10 cellular contexts compared by ENCODE assay signal in genomic region chr18:36188912-36189311, GRCh38. TPM values are rescaled to one million over a fixed set of nuclear protein-coding genes. Genes with fewer than 3 reads are reported as not detected.
DNase-seq lines count a peak whose midpoint lies in the region; ATAC-seq and TF ChIP-seq lines count a peak whose summit lies in the region.
"Had no signal": no experiment of that assay in that cellular context is flagged by ENCODE, and none has a peak within 500 bp of the region (broad histone marks: within the 10 kb centered on the region; RNA-seq: fewer than 3 reads in every experiment).

No MANE protein-coding gene starts in this region.

- 74% methylated on average over 4 of the region's 4 CpGs for WGBS in liver
- 62 to 75% (median 74%) methylated on average over 4 of the region's 4 CpGs for WGBS in psoas muscle, 3 donors

- TF ChIP-seq CTCF in C4-2B (conservative IDR thresholded peaks at IDR 0.05) (no peak), GM12872 (IDR thresholded peaks at IDR 0.05; ENCODE audit: insufficient read depth, low read depth, low read length) (0 out of 3 replicates have a peak, but pooled peaks have one; percentile 10), liver (IDR thresholded peaks at IDR 0.05; ENCODE audit: low read depth, low read length, missing input control) (no peak), psoas muscle (IDR thresholded peaks at IDR 0.05) (no peak)

- H3K4me3 Mint-ChIP-seq in activated T-helper 2 cell treated with anti-CD3 and anti-CD28 coated beads, Interferon-gamma antibody, Interleukin-2, Interleukin-4, amounts not matched to agents 10 μg/mL and 5 μg/mL and 100 μg/mL, durations not matched to agents 14 hours and 24 hours and 36 hours (ENCODE audit: low read depth): peak overlapping the region; percentile 77

- H3K4me1 ChIP-seq in liver (ENCODE audit: control insufficient read depth in 4 of 4, insufficient read depth in 4 of 4, low read length in 3 of 4) (peaks cover 4 to 21% (median 12%) of the 10 kb centered on the region in 4 donors), psoas muscle (peaks cover 3% of the 10 kb centered on the region)

- no peak for DNase-seq in activated T-helper 2 cell treated with anti-CD3 and anti-CD28 coated beads, Interferon-gamma antibody, Interleukin-2, Interleukin-4, amounts not matched to agents 10 μg/mL and 5 μg/mL and 100 μg/mL, durations not matched to agents 14 hours and 24 hours and 36 hours (ENCODE audit: low spot score)
- DNase-seq in psoas muscle (no peak), occipital lobe (lab: John Stamatoyannopoulos, UW) (no peak), COLO829 (ENCODE audit: low spot score) (no peak)
- DNase-seq: amygdala, hippocampal formation had no signal

- ATAC-seq in psoas muscle: no peak
- ATAC-seq in HG02870 (IDR thresholded peaks at IDR 0.05; ENCODE audit: unreplicated experiment): no peak

- peaks cover 0 to 3% (median 0%) of the 10 kb centered on the region in 4 donors for H3K36me3 ChIP-seq in liver (ENCODE audit: control insufficient read depth in 4 of 4, insufficient read depth in 3 of 4, low read depth in 1 of 4, low read length in 3 of 4)
- H3K36me3 ChIP-seq in psoas muscle (ENCODE audit: insufficient read depth in 1 of 2, low read depth in 1 of 2): no peaks in the 10 kb centered on the region

- intact Hi-C loops in activated T-helper 2 cell treated with anti-CD3 and anti-CD28 coated beads, Interferon-gamma antibody, Interleukin-2, Interleukin-4, amounts not matched to agents 10 μg/mL and 5 μg/mL and 100 μg/mL, durations not matched to agents 14 hours and 24 hours and 36 hours (cut with micrococcal nuclease): loop anchor here (5.0 to 10.0 kb wide), 2 partner anchors 96 to 172 kb away; no protein-coding TSS in a partner anchor
- intact Hi-C loops in psoas muscle (cut with DNase I): loop anchor here in 1 of 2 donors (10.0 kb wide), 2 partner anchors 174 to 386 kb away; no protein-coding TSS in a partner anchor

- peak overlapping the region; percentile 81 for H3K27ac ChIP-seq in C4-2B
- H3K27ac ChIP-seq in liver (ENCODE audit: low read depth in 1 of 2, low read length in 2 of 2): peak overlapping the region; percentile 91 to 94
- H3K27ac ChIP-seq in psoas muscle: no peak overlapping the region

- no peak for TF ChIP-seq RAD21 in liver (IDR thresholded peaks at IDR 0.05)

- peaks cover 2% of the 10 kb centered on the region for H3K4me1 Mint-ChIP-seq in activated T-helper 2 cell treated with anti-CD3 and anti-CD28 coated beads, Interferon-gamma antibody, Interleukin-2, Interleukin-4, amounts not matched to agents 10 μg/mL and 5 μg/mL and 100 μg/mL, durations not matched to agents 14 hours and 24 hours and 36 hours (ENCODE audit: low read depth)

- peak overlapping the region in 1 of 2 donors; percentile 61 for H3K9ac ChIP-seq in liver (ENCODE audit: low read depth in 1 of 2, low read length in 2 of 2)

- no peak overlapping the region for H3K27ac Mint-ChIP-seq in activated T-helper 2 cell treated with anti-CD3 and anti-CD28 coated beads, Interferon-gamma antibody, Interleukin-2, Interleukin-4, amounts not matched to agents 10 μg/mL and 5 μg/mL and 100 μg/mL, durations not matched to agents 14 hours and 24 hours and 36 hours

- peak overlapping the region in 2 of 3 donors; percentile 56 to 82 for H3K4me3 ChIP-seq in liver (ENCODE audit: low read depth in 1 of 3, low read length in 3 of 3)
- no peak overlapping the region for H3K4me3 ChIP-seq in psoas muscle

- H3K9me3 Mint-ChIP-seq in activated T-helper 2 cell treated with anti-CD3 and anti-CD28 coated beads, Interferon-gamma antibody, Interleukin-2, Interleukin-4, amounts not matched to agents 10 μg/mL and 5 μg/mL and 100 μg/mL, durations not matched to agents 14 hours and 24 hours and 36 hours: no peaks in the 10 kb centered on the region

- H3K9me3 ChIP-seq in liver (ENCODE audit: control insufficient read depth in 4 of 4, low read length in 3 of 4) (no peaks in the 10 kb centered on the region), psoas muscle (no peaks in the 10 kb centered on the region)

- H3K36me3 Mint-ChIP-seq in activated T-helper 2 cell treated with anti-CD3 and anti-CD28 coated beads, Interferon-gamma antibody, Interleukin-2, Interleukin-4, amounts not matched to agents 10 μg/mL and 5 μg/mL and 100 μg/mL, durations not matched to agents 14 hours and 24 hours and 36 hours (ENCODE audit: low read depth): no peaks in the 10 kb centered on the region

- H3K27me3 ChIP-seq in liver (ENCODE audit: control insufficient read depth in 4 of 4, insufficient read depth in 4 of 4, low read length in 3 of 4) (no peaks in the 10 kb centered on the region), psoas muscle (ENCODE audit: insufficient read depth in 3 of 3, low read length in 2 of 3) (peaks cover 0 to 9% (median 0%) of the 10 kb centered on the region in 3 donors)

- H3K27me3 Mint-ChIP-seq in activated T-helper 2 cell treated with anti-CD3 and anti-CD28 coated beads, Interferon-gamma antibody, Interleukin-2, Interleukin-4, amounts not matched to agents 10 μg/mL and 5 μg/mL and 100 μg/mL, durations not matched to agents 14 hours and 24 hours and 36 hours (ENCODE audit: low read depth): peaks cover 35% of the 10 kb centered on the region

TF ChIP-seq in liver, 16 proteins besides CTCF, POLR2A, EP300 and RAD21:
- TF ChIP-seq GABPA (IDR thresholded peaks at IDR 0.05 in 1 of 2, conservative IDR thresholded peaks at IDR 0.05 in 1 of 2) (no peak), NR2F2 (IDR thresholded peaks at IDR 0.05) (no peak), HNF4G (IDR thresholded peaks at IDR 0.05) (no peak), FOXA2 (IDR thresholded peaks at IDR 0.05) (no peak)

RNA-seq across cellular contexts. Expression of gene MOCOS, which starts 1.6 kb away (rescaled TPM):
- total RNA-seq in activated T-helper 2 cell treated with anti-CD3 and anti-CD28 coated beads, Interferon-gamma antibody, Interleukin-2, Interleukin-4, amounts not matched to agents 10 μg/mL and 5 μg/mL and 100 μg/mL, durations not matched to agents 14 hours and 24 hours and 36 hours: 0.16 and 0.25 TPM in 2 replicates
- total RNA-seq in liver (10 to 100 TPM in 1 of 2 donors, 1 to 10 TPM in 1; 1.9 to 27.0 TPM), psoas muscle (1 to 10 TPM in 2 of 4 donors, under 1 TPM in 2; 0.30 to 4.8 (median 1.9) TPM), occipital lobe (0.16 TPM)
- polyA plus RNA-seq in liver (10 to 100 TPM; 13.0 to 20.9 TPM), psoas muscle (1 to 10 TPM in 1 of 3 donors, under 1 TPM in 2; 0.79 to 1.1 (median 0.94) TPM)

RNA-seq across cellular contexts. Expression of gene ELP2, which starts 59.2 kb away (rescaled TPM):
- total RNA-seq in activated T-helper 2 cell treated with anti-CD3 and anti-CD28 coated beads, Interferon-gamma antibody, Interleukin-2, Interleukin-4, amounts not matched to agents 10 μg/mL and 5 μg/mL and 100 μg/mL, durations not matched to agents 14 hours and 24 hours and 36 hours: 93.3 and 94.2 TPM in 2 replicates
- total RNA-seq in liver: 10 to 100 TPM; 51.7 to 78.1 TPM
- polyA plus RNA-seq in liver: 10 to 100 TPM; 27.3 to 50.0 TPM
- total RNA-seq in psoas muscle: 10 to 100 TPM; 54.7 to 65.5 (median 57.4) TPM
- 10 to 100 TPM; 25.0 to 39.6 (median 33.7) TPM for polyA plus RNA-seq in psoas muscle
- 217 TPM for total RNA-seq in occipital lobe

RNA-seq across cellular contexts. Expression of gene SLC39A6, which starts 59.8 kb away (rescaled TPM):
- 41.7 and 42.7 TPM in 2 replicates for total RNA-seq in activated T-helper 2 cell treated with anti-CD3 and anti-CD28 coated beads, Interferon-gamma antibody, Interleukin-2, Interleukin-4, amounts not matched to agents 10 μg/mL and 5 μg/mL and 100 μg/mL, durations not matched to agents 14 hours and 24 hours and 36 hours
- 10 to 100 TPM; 10.3 to 16.6 TPM for total RNA-seq in liver
- 1 to 10 TPM; 4.6 to 6.3 TPM for polyA plus RNA-seq in liver
- 10 to 100 TPM in 3 of 4 donors, 1 to 10 TPM in 1; 10.0 to 21.3 (median 13.5) TPM for total RNA-seq in psoas muscle
- 10 to 100 TPM in 2 of 3 donors, 1 to 10 TPM in 1; 8.9 to 21.6 (median 20.8) TPM for polyA plus RNA-seq in psoas muscle
- total RNA-seq in occipital lobe: 185 TPM
